ENCODE assay signal across 34 cellular contexts in the genomic region with DNA sequence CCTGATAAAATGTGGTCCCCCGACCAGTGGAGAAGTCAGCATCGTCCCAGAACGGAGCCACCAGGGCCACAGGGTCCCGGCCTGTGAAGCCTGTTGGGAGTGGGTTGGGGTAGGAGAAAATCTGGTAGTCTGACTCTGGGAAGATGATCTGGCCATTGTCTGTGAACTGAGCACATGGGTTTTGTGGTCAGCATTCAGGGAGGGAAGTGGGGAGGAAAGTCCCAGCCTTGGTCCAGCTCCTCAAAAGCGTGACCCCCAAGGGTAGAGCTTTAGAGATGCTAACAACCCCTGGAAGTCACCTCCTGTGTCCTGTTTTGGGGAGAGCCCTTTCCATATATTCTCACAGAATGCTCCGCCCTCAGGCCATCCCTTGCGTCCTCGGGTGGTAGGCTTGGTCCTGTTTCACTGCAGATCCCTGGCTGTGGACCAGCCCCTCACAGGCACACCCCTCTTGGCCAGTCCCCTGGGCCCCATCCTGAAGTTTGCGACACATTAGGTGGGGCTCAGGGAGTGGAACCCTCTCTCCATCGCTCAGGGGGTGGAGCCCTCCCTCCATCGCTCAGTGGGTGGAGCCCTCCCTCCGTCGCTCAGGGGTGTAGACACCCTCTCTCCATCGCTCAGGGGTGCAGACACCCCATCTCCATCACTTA. TPM values are rescaled to one million over a fixed set of nuclear protein-coding genes. Genes with fewer than 3 reads are reported as not detected.
DNase-seq lines count a peak whose midpoint lies in the region; ATAC-seq and TF ChIP-seq lines count a peak whose summit lies in the region.
"Had no signal": no experiment of that assay in that cellular context is flagged by ENCODE, and none has a peak within 500 bp of the region (broad histone marks: within the 10 kb centered on the region; RNA-seq: fewer than 3 reads in every experiment).

No MANE protein-coding gene starts in this region.

- CTCF ChIA-PET in HEK293 (lab: Yijun Ruan, JAX): no interaction called here

- TF ChIP-seq CTCF in HEK293 (tag by site-specific recombination; IDR thresholded peaks at IDR 0.05): no peak
- TF ChIP-seq CTCF in spleen (IDR thresholded peaks at IDR 0.05 in 8 of 11, conservative IDR thresholded peaks at IDR 0.05 in 3 of 11): no peak

- intact Hi-C loops in spleen (cut with DNase I; ENCODE audit: low total_unique reads): no loop called here

- ATAC-seq in esophagus mucosa (peak; percentile 25), GM21717 (IDR thresholded peaks at IDR 0.05; ENCODE audit: unreplicated experiment) (no peak)
- ATAC-seq: foreskin keratinocyte; heart left ventricle; naive thymus-derived CD4-positive, alpha-beta T cell had no signal

- no peaks in the 10 kb centered on the region for H3K36me3 Mint-ChIP-seq in T-helper 2 cell treated with Interferon-gamma antibody and Interleukin-4, amounts not matched to agents 5 μg/mL and 100 μg/mL, for 36 hours (ENCODE audit: low read depth)
- H3K36me3 Mint-ChIP-seq: activated naive CD4-positive, alpha-beta T cell treated with anti-CD3 and anti-CD28 coated beads, Interleukin-2, amount 50 U/mL, for 24 hours; mesothelial cell of epicardium; type B pancreatic cell had no signal

- no peaks in the 10 kb centered on the region for H3K4me1 Mint-ChIP-seq in T-helper 2 cell treated with Interferon-gamma antibody and Interleukin-4, amounts not matched to agents 5 μg/mL and 100 μg/mL, for 36 hours (ENCODE audit: low read depth)
- H3K4me1 Mint-ChIP-seq: activated naive CD4-positive, alpha-beta T cell treated with anti-CD3 and anti-CD28 coated beads, Interleukin-2, amount 50 U/mL, for 24 hours; mesothelial cell of epicardium had no signal

- H3K27ac ChIP-seq in HEK293 (ENCODE audit: extremely low read depth, low read depth, low read length) (no peak overlapping the region), spleen (no peak overlapping the region)
- H3K27ac ChIP-seq: ascending aorta, C4-2B, coronary artery, esophagus muscularis mucosa, foreskin keratinocyte, heart left ventricle, Peyer's patch had no signal

- WGBS in spleen, 5 donors: 77 to 91% (median 84%) methylated on average over 10 to 14 of the region's 14 CpGs

- H3K27ac Mint-ChIP-seq in T-helper 2 cell treated with Interferon-gamma antibody and Interleukin-4, amounts not matched to agents 5 μg/mL and 100 μg/mL, for 36 hours: peak overlapping the region; percentile 73
- H3K27ac Mint-ChIP-seq: activated naive CD4-positive, alpha-beta T cell treated with anti-CD3 and anti-CD28 coated beads, Interleukin-2, amount 50 U/mL, for 24 hours; mesothelial cell of epicardium; type B pancreatic cell had no signal

- DNase-seq in T-helper 2 cell treated with Interferon-gamma antibody and Interleukin-4, amounts not matched to agents 5 μg/mL and 100 μg/mL, for 36 hours (ENCODE audit: low spot score): no peak
- DNase-seq in T-helper 2 cell: no peak
- peak; percentile 48 for DNase-seq in spleen
- no peak for DNase-seq in NK-92 treated with Interleukin-12 subunit alpha and Interleukin-12 subunit beta, amount 100 ng/mL, for 24 hours (lab: John Stamatoyannopoulos, UW)
- no peak for DNase-seq in DMS153 (lab: John Stamatoyannopoulos, UW)
- DNase-seq: DMS79; effector memory CD4-positive, alpha-beta T cell; foreskin keratinocyte; GDM1; heart left ventricle; NCI-H146; NCI-H2107; nucleus accumbens; SIG-M5; stimulated activated CD4-positive, alpha-beta T cell treated with anti-CD3 and anti-CD28 coated beads, Interleukin-4, amount 100 ng/mL, for 24 hours; substantia nigra had no signal

- H3K9me3 ChIP-seq in HEK293 (ENCODE audit: control insufficient read depth, insufficient read depth, low read depth, low read length) (no peaks in the 10 kb centered on the region), spleen (no peaks in the 10 kb centered on the region)
- H3K9me3 ChIP-seq: ascending aorta, Caco-2, esophagus muscularis mucosa, heart left ventricle, Peyer's patch had no signal

- TF ChIP-seq POLR2A in spleen (IDR thresholded peaks at IDR 0.05): no peak

- H3K4me3 ChIP-seq in HEK293 (ENCODE audit: low read depth, low read length) (no peak overlapping the region), spleen (no peak overlapping the region)
- H3K4me3 ChIP-seq: ascending aorta, coronary artery, esophagus muscularis mucosa, heart left ventricle, Peyer's patch had no signal

- no peaks in the 10 kb centered on the region for H3K4me1 ChIP-seq in HEK293 (ENCODE audit: control insufficient read depth, insufficient read depth, low read length)
- no peaks in the 10 kb centered on the region for H3K4me1 ChIP-seq in spleen
- H3K4me1 ChIP-seq: ascending aorta, Caco-2, esophagus muscularis mucosa, foreskin keratinocyte, heart left ventricle, Peyer's patch had no signal

- H3K9me3 Mint-ChIP-seq in T-helper 2 cell treated with Interferon-gamma antibody and Interleukin-4, amounts not matched to agents 5 μg/mL and 100 μg/mL, for 36 hours: peaks cover 8% of the 10 kb centered on the region
- H3K9me3 Mint-ChIP-seq: activated naive CD4-positive, alpha-beta T cell treated with anti-CD3 and anti-CD28 coated beads, Interleukin-2, amount 50 U/mL, for 24 hours; mesothelial cell of epicardium; type B pancreatic cell had no signal

- no peak overlapping the region for H3K4me3 Mint-ChIP-seq in T-helper 2 cell treated with Interferon-gamma antibody and Interleukin-4, amounts not matched to agents 5 μg/mL and 100 μg/mL, for 36 hours
- H3K4me3 Mint-ChIP-seq: activated naive CD4-positive, alpha-beta T cell treated with anti-CD3 and anti-CD28 coated beads, Interleukin-2, amount 50 U/mL, for 24 hours; mesothelial cell of epicardium; type B pancreatic cell had no signal

- H3K36me3 ChIP-seq in HEK293 (ENCODE audit: control insufficient read depth in 2 of 2, insufficient read depth in 1 of 2, low read length in 2 of 2) (no peaks in the 10 kb centered on the region), spleen (no peaks in the 10 kb centered on the region)
- H3K36me3 ChIP-seq: ascending aorta, esophagus muscularis mucosa, heart left ventricle, Peyer's patch had no signal

- no peaks in the 10 kb centered on the region for H3K27me3 ChIP-seq in spleen (replicated peaks in 1 of 7)
- H3K27me3 ChIP-seq: ascending aorta, foreskin keratinocyte, heart left ventricle, Peyer's patch had no signal

- POLR2A ChIA-PET in HEK293 (lab: Yijun Ruan, JAX): no interaction called here

- no peaks in the 10 kb centered on the region for H3K27me3 Mint-ChIP-seq in T-helper 2 cell treated with Interferon-gamma antibody and Interleukin-4, amounts not matched to agents 5 μg/mL and 100 μg/mL, for 36 hours (ENCODE audit: low read depth)
- H3K27me3 Mint-ChIP-seq: activated naive CD4-positive, alpha-beta T cell treated with anti-CD3 and anti-CD28 coated beads, Interleukin-2, amount 50 U/mL, for 24 hours; type B pancreatic cell had no signal

TF ChIP-seq in HEK293, 187 proteins besides CTCF, POLR2A, EP300 and RAD21:
- TF ChIP-seq ZNF146 (tag by site-specific recombination; IDR thresholded peaks at IDR 0.05) (no peak), KLF1 (tag by site-specific recombination; IDR thresholded peaks at IDR 0.05) (peak; percentile 83), ZNF140 (tag by site-specific recombination; IDR thresholded peaks at IDR 0.05) (no peak), ZNF214 (tag by site-specific recombination; IDR thresholded peaks at IDR 0.05; ENCODE audit: borderline replicate concordance) (no peak), PRDM1 (tag by site-specific recombination; IDR thresholded peaks at IDR 0.05) (no peak)
- TF ChIP-seq, protein P1, sequence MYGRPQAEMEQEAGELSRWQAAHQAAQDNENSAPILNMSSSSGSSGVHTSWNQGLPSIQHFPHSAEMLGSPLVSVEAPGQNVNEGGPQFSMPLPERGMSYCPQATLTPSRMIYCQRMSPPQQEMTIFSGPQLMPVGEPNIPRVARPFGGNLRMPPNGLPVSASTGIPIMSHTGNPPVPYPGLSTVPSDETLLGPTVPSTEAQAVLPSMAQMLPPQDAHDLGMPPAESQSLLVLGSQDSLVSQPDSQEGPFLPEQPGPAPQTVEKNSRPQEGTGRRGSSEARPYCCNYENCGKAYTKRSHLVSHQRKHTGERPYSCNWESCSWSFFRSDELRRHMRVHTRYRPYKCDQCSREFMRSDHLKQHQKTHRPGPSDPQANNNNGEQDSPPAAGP (tag by site-specific recombination; IDR thresholded peaks at IDR 0.05): peak; percentile 33; the same call in 1 of the 2 replicates

RNA-seq across cellular contexts. Expression of a gene that starts 40.0 kb away (rescaled TPM):
- total RNA-seq in esophagus mucosa (43.5 TPM), spleen (not detected)
- under 1 TPM in 2 of 3 donors, not detected in 1; 0.02 to 0.03 TPM for polyA plus RNA-seq in spleen
- total RNA-seq: A172, ascending aorta, foreskin keratinocyte, lower leg skin, pulmonary artery endothelial cell had no signal
- polyA plus RNA-seq: foreskin keratinocyte; keratinocyte; naive thymus-derived CD4-positive, alpha-beta T cell had no signal

RNA-seq across cellular contexts. Expression of a gene that starts 51.0 kb away (rescaled TPM):
- total RNA-seq in esophagus mucosa (34.9 TPM), spleen (10 to 100 TPM in 1 of 7 donors, 1 to 10 TPM in 6; 1.8 to 13.6 (median 3.2) TPM)
- polyA plus RNA-seq in spleen: 1 to 10 TPM in 2 of 3 donors, under 1 TPM in 1; 0.38 to 5.4 (median 3.3) TPM
- total RNA-seq: HT1080 had no signal

Comparison
In these comparisons a context has a peak if more than half of its experiments do, and no peak if none do; other contexts are left out.
1. RNA of a gene that starts 40.0 kb away (total RNA-seq): 43.5 TPM in esophagus mucosa (single experiment); not detected in spleen; every median in the first group is over 10 times any median in the second.